ENCODE assay signal across 26 cellular contexts in the genomic region with DNA sequence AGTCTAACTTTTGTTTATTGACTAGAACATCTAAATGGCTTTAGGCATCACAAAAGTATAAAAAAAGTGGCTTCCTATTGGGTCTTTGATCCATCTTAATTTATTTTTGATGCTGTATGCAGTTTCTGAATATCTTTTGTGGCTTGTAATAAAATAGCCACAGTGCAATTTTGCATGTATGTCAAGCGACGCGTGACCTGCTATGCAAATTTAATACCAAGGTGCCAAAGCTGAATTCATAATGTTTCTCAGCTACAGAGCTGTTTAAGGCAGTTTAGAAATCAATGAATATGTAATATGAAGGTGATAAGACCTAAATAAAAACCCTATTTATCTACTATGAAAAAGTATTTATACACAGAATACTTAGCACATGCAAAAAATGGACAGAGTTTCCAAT.
"Had no signal": no experiment of that assay in that cellular context is flagged by ENCODE, and none has a peak within 500 bp of the region (broad histone marks: within the 10 kb centered on the region; RNA-seq: fewer than 3 reads in every experiment).

No MANE protein-coding gene starts in this region.

- H3K4me3 Mint-ChIP-seq: dendritic cell treated with granulocyte-macrophage colony-stimulating factor and Interleukin-4, amounts not matched to agents 40 ng/mL and 50 ng/mL, for 4 days; effector memory CD8-positive, alpha-beta T cell; immature natural killer cell; nephron; stimulated activated effector memory CD8-positive, alpha-beta T cell treated with anti-CD3 and anti-CD28 coated beads, Interleukin-12 subunit alpha, Interleukin-12 subunit beta, amount 100 ng/mL, for 72 hours; type B pancreatic cell had no signal

- H3K27me3 Mint-ChIP-seq: dendritic cell treated with granulocyte-macrophage colony-stimulating factor and Interleukin-4, amounts not matched to agents 40 ng/mL and 50 ng/mL, for 4 days; effector memory CD8-positive, alpha-beta T cell; progenitor cell of endocrine pancreas; type B pancreatic cell had no signal

- H3K4me1 Mint-ChIP-seq: immature natural killer cell; nephron; stimulated activated effector memory CD8-positive, alpha-beta T cell treated with anti-CD3 and anti-CD28 coated beads, Interleukin-12 subunit alpha, Interleukin-12 subunit beta, amount 100 ng/mL, for 72 hours had no signal

- DNase-seq: effector memory CD8-positive, alpha-beta T cell; immature natural killer cell; left ventricle myocardium inferior; lower lobe of right lung; mesenchymal stem cell; midbrain; occipital lobe; pancreas; right cardiac atrium; small intestine; stimulated activated CD4-positive, alpha-beta T cell treated with anti-CD3 and anti-CD28 coated beads, Interleukin-12 subunit alpha, Interleukin-12 subunit beta, amount 100 ng/mL, for 4 hours; stimulated activated CD4-positive, alpha-beta T cell treated with anti-CD3 and anti-CD28 coated beads, Interleukin-4, amount 100 ng/mL, for 1 hour; stimulated activated CD8-positive, alpha-beta memory T cell treated with anti-CD3 and anti-CD28 coated beads, Interleukin-4, amount 100 ng/mL, for 48 hours; stimulated activated naive CD8-positive, alpha-beta T cell treated with anti-CD3 and anti-CD28 coated beads, Interleukin-15, Interleukin-2, amounts not matched to agents 100 U/mL and 50 U/mL, for 24 hours; thyroid gland; uterus had no signal

- H3K36me3 Mint-ChIP-seq: immature natural killer cell; stimulated activated effector memory CD8-positive, alpha-beta T cell treated with anti-CD3 and anti-CD28 coated beads, Interleukin-12 subunit alpha, Interleukin-12 subunit beta, amount 100 ng/mL, for 72 hours; type B pancreatic cell had no signal

- FAIRE-seq: keratinocyte, small intestine had no signal

- H3K9me3 ChIP-seq: esophagus muscularis mucosa, gastroesophageal sphincter, left ventricle myocardium inferior, lower lobe of right lung, pancreas, suprapubic skin, thyroid gland had no signal

- H3K36me3 ChIP-seq: esophagus muscularis mucosa, gastroesophageal sphincter, left ventricle myocardium inferior, lower lobe of right lung, pancreas, suprapubic skin, thyroid gland, uterus had no signal

- H3K27ac Mint-ChIP-seq: dendritic cell treated with granulocyte-macrophage colony-stimulating factor and Interleukin-4, amounts not matched to agents 40 ng/mL and 50 ng/mL, for 4 days; effector memory CD8-positive, alpha-beta T cell; immature natural killer cell; nephron; progenitor cell of endocrine pancreas; stimulated activated effector memory CD8-positive, alpha-beta T cell treated with anti-CD3 and anti-CD28 coated beads, Interleukin-12 subunit alpha, Interleukin-12 subunit beta, amount 100 ng/mL, for 72 hours; type B pancreatic cell had no signal

- ATAC-seq: effector memory CD8-positive, alpha-beta T cell; gastroesophageal sphincter; lower lobe of right lung; pancreas; right cardiac atrium; stimulated activated effector memory CD8-positive, alpha-beta T cell treated with anti-CD3 and anti-CD28 coated beads, Interleukin-12 subunit alpha, Interleukin-12 subunit beta, amount 100 ng/mL, for 72 hours; stimulated activated naive CD8-positive, alpha-beta T cell treated with anti-CD3 and anti-CD28 coated beads, Interleukin-15, Interleukin-2, amounts not matched to agents 100 U/mL and 50 U/mL, for 24 hours had no signal

- H3K27me3 ChIP-seq: esophagus muscularis mucosa, gastroesophageal sphincter, pancreas, suprapubic skin, thyroid gland, uterus had no signal

- H3K27ac ChIP-seq: epithelial cell of prostate, esophagus muscularis mucosa, gastroesophageal sphincter, left ventricle myocardium inferior, lower lobe of right lung, pancreas, suprapubic skin, thyroid gland, uterus had no signal

- H3K4me1 ChIP-seq: esophagus muscularis mucosa, gastroesophageal sphincter, left ventricle myocardium inferior, lower lobe of right lung, pancreas, suprapubic skin, thyroid gland, uterus had no signal

- H3K4me3 ChIP-seq: esophagus muscularis mucosa, gastroesophageal sphincter, left ventricle myocardium inferior, lower lobe of right lung, pancreas, suprapubic skin, thyroid gland, uterus had no signal

- H3K9me3 Mint-ChIP-seq: dendritic cell treated with granulocyte-macrophage colony-stimulating factor and Interleukin-4, amounts not matched to agents 40 ng/mL and 50 ng/mL, for 4 days; effector memory CD8-positive, alpha-beta T cell; stimulated activated effector memory CD8-positive, alpha-beta T cell treated with anti-CD3 and anti-CD28 coated beads, Interleukin-12 subunit alpha, Interleukin-12 subunit beta, amount 100 ng/mL, for 72 hours; type B pancreatic cell had no signal
